Comparison of ENCODE assay signal across 7 cellular contexts in the genomic region with DNA sequence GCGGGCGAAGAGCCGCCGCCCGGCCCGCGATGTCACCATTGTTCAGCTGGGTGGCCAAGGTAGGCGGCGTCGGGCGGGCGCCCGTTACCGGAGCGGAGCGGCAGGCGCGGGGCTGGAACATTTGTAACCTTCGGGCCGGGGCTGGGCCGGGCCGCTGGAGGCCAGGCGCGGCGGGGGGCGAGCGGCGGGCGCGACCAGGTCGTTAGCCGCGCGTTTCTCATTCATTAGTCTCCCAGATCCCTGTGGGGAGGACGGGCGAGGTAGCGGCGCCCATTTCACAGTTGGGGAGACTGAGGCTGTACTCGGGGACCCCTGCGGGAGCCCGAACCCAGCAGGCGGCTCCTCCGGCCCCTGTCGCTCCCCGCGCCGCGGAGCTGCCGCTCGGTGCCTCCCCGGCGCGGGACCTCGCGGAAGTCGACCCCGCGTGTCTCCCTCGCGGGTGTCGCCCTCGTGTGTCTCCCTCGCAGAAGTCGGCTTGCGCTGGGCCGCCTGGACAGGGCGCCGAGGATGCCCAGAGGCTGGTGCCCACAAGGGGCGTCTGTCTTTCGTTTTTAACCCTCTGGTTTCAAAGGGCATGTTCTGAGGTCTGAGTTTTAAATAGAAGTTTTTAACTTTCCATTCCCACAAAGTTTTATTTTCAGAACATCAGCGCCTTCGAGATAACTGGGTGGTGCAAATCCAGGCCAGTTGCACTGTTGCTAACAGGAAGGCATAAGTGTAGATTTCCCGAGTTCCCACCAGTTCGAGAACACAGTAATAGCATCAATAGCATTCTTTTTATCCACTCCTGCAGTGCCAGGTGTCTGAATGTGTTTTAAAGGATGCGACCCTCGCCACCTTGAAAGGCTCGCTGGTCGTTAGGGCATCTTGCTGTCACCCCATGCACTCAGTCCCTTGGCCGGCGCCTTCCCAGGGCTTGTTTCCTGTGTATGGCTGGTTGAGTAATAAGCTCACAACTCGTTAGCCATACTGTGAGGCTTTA. TPM values are rescaled to one million over a fixed set of nuclear protein-coding genes. Genes with fewer than 3 reads are reported as not detected.
DNase-seq lines count a peak whose midpoint lies in the region; TF ChIP-seq lines count a peak whose summit lies in the region.

No MANE protein-coding gene starts in this region.

- peaks cover 41 to 48% of the 10 kb centered on the region in 2 experiments for H3K4me1 Mint-ChIP-seq in H9

- H3K4ac ChIP-seq in H9 (ENCODE audit: low read depth, low read length) = no peak overlapping the region

- H2BK15ac ChIP-seq in H9 (ENCODE audit: low read depth, low read length) = no peak overlapping the region

- peak overlapping the region; percentile 63 for H3K4me2 ChIP-seq in H9 (ENCODE audit: insufficient read depth, insufficient read length, low read length)

- H3K9me3 Mint-ChIP-seq in H9 = peaks cover 7 to 8% of the 10 kb centered on the region in 2 experiments; a peak in 2 of 5 replicates

- H4K20me1 ChIP-seq in H9 (ENCODE audit: control insufficient read depth, insufficient read depth, insufficient read length) = no peaks in the 10 kb centered on the region

- no CpG with 5 or more reads among the region's 81 CpGs for WGBS in H9 (ENCODE audit: extremely low coverage, insufficient read length, low lambda C conversion rate)

- no peaks in the 10 kb centered on the region for H3K9me3 ChIP-seq in H9 (ENCODE audit: control insufficient read depth, low read depth, low read length)

- H3K18ac ChIP-seq in H9 (ENCODE audit: insufficient read length, low read depth, low read length) = no peak overlapping the region

- H3K27ac Mint-ChIP-seq in H9 = peak overlapping the region in 1 of 3 experiments; percentile 77; a peak in 1 of 7 replicates

- DNase-seq in H9 (no peak), M059J (ENCODE audit: low read depth) (peak; percentile 72), cerebellum (ENCODE audit: low spot score) (peak; percentile 31), kidney tubule cell (ENCODE audit: low spot score) (peak; percentile 77)
- DNase-seq in activated CD4-positive, alpha-beta T cell treated with anti-CD3 and anti-CD28 coated beads for 1 hour = peak; percentile 67
- DNase-seq in stimulated activated CD4-positive, alpha-beta T cell treated with anti-CD3 and anti-CD28 coated beads, Interleukin-1b, Interleukin-23, amount 100 ng/mL, for 24 hours (ENCODE audit: low read depth in 4 of 4, low spot score in 1 of 4) = peak; percentile 24 to 54 (median 42)

- no peak overlapping the region for H2BK20ac ChIP-seq in H9 (ENCODE audit: low read depth, low read length, poor library complexity, severe bottlenecking)

- H4K5ac ChIP-seq in H9 (ENCODE audit: insufficient read length, low read depth, low read length) = no peak overlapping the region

- no peak overlapping the region for H2BK12ac ChIP-seq in H9 (ENCODE audit: insufficient read length, low read depth, low read length)

- peaks cover 17% of the 10 kb centered on the region for H3K4me1 ChIP-seq in H9 (ENCODE audit: insufficient read depth, low read length)

- peaks cover 6% of the 10 kb centered on the region for H3K23me2 ChIP-seq in H9 (ENCODE audit: insufficient read length, low read depth, low read length, poor library complexity, severe bottlenecking)

- no peak overlapping the region for H2BK120ac ChIP-seq in H9 (ENCODE audit: low read depth, low read length, poor library complexity, severe bottlenecking)

- no peak overlapping the region; the same call in 1 of the 2 replicates for H3K14ac ChIP-seq in H9 (ENCODE audit: insufficient read depth, low read length)

- no peaks in the 10 kb centered on the region for H3K27me3 Mint-ChIP-seq in H9 (ENCODE audit: low read depth)

- no peak overlapping the region for H4K91ac ChIP-seq in H9 (ENCODE audit: insufficient read length, low read depth, low read length)

- peaks cover under 1% of the 10 kb centered on the region; the same call in 1 of the 2 replicates for H3K79me2 ChIP-seq in H9 (ENCODE audit: insufficient read depth, low read length)

- H3K79me1 ChIP-seq in H9 (ENCODE audit: insufficient read depth, low read depth, low read length, poor library complexity, severe bottlenecking) = no peaks in the 10 kb centered on the region

- H3K27me3 ChIP-seq in H9 (ENCODE audit: insufficient read depth, low read length) = no peaks in the 10 kb centered on the region

- H3K9ac ChIP-seq in H9 (ENCODE audit: extremely low read depth, insufficient read length, low read length) = peak overlapping the region; percentile 52

- H4K8ac ChIP-seq in H9 (replicated peaks; ENCODE audit: insufficient read length, low read depth, low read length) = no peak overlapping the region

- no peak overlapping the region for H2AK5ac ChIP-seq in H9 (ENCODE audit: insufficient read length, low read length)

- no peak overlapping the region for H3K27ac ChIP-seq in H9 (ENCODE audit: insufficient read length, low read depth, low read length)

- H2BK5ac ChIP-seq in H9 (ENCODE audit: insufficient read length, low read length) = no peak overlapping the region

- H3K4me3 Mint-ChIP-seq in H9 = peak overlapping the region; percentile 73 to 82

- H3K56ac ChIP-seq in H9 (ENCODE audit: insufficient read length, low read depth, low read length) = no peak overlapping the region

- no peak overlapping the region for H3T11ph ChIP-seq in H9 (ENCODE audit: low read length)

- peaks cover 0 to 6% (median 0%) of the 10 kb centered on the region in 3 experiments; a peak in 3 of 7 replicates for H3K36me3 Mint-ChIP-seq in H9 (ENCODE audit: insufficient read depth in 1 of 3, low read depth in 3 of 3)

- H2AFZ ChIP-seq in H9 (ENCODE audit: low read length) = no peak overlapping the region

- H3K23ac ChIP-seq in H9 (ENCODE audit: insufficient read length, low read depth, low read length) = no peak overlapping the region

- TF ChIP-seq CTCF in GM12874 (IDR thresholded peaks at IDR 0.05; ENCODE audit: insufficient read depth, low read depth, low read length) = peak; percentile 61
- peak; percentile 63 for TF ChIP-seq CTCF in H9 (conservative IDR thresholded peaks at IDR 0.05)

RNA-seq across cellular contexts. Expression of a gene that starts 17.6 kb away (rescaled TPM):
- not detected in 2 replicates for total RNA-seq in H9 (2021)
- not detected in 2 replicates for total RNA-seq in M059J (2014; rRNA removed; shearing (Covaris generic))
- total RNA-seq in cerebellum = 1.00 TPM
